ENCODE assay signal across 29 cellular contexts in genomic region chr6:52409499-52409898, GRCh38. TPM values are rescaled to one million over a fixed set of nuclear protein-coding genes. Genes with fewer than 3 reads are reported as not detected.
A peak's percentile ranks its signal among the peaks of the same experiment; 100 is the strongest.
DNase-seq lines count a peak whose midpoint lies in the region; ATAC-seq and TF ChIP-seq lines count a peak whose summit lies in the region.
"Had no signal": no experiment of that assay in that cellular context is flagged by ENCODE, and none has a peak within 500 bp of the region (broad histone marks: within the 10 kb centered on the region; RNA-seq: fewer than 3 reads in every experiment).

No MANE protein-coding gene starts in this region.

- H3K4me1 Mint-ChIP-seq in CD8-positive, alpha-beta T cell (ENCODE audit: low read depth): peaks cover 29% of the 10 kb centered on the region
- peaks cover 28% of the 10 kb centered on the region for H3K4me1 Mint-ChIP-seq in activated naive CD8-positive, alpha-beta T cell (ENCODE audit: low read depth)
- H3K4me1 Mint-ChIP-seq: activated CD4-positive, alpha-beta T cell treated with anti-CD3 and anti-CD28 coated beads, Interleukin-2, amount 10 ng/mL, durations not matched to agents 24 days and 14 days; CD14-positive monocyte; memory B cell had no signal

- peaks cover 2 to 11% (median 7%) of the 10 kb centered on the region in 11 experiments; a peak in 15 of 22 replicates for H3K36me3 ChIP-seq in BLaER1 treated with 17β-estradiol and CSF1 and Interleukin-3, amounts not matched to agents 10 nM and 100 nM
- H3K36me3 ChIP-seq in CD8-positive, alpha-beta T cell (ENCODE audit: insufficient read depth, low read length): no peaks in the 10 kb centered on the region
- H3K36me3 ChIP-seq: prostate gland, vagina had no signal

- ATAC-seq in CD8-positive, alpha-beta T cell: no peak
- ATAC-seq: activated naive CD4-positive, alpha-beta T cell treated with anti-CD3 and anti-CD28 coated beads, Interleukin-2, amount 50 U/mL, for 72 hours; foreskin keratinocyte; GM12878; HCT116; PC-3 had no signal

- no peaks in the 10 kb centered on the region for H3K9me3 Mint-ChIP-seq in CD8-positive, alpha-beta T cell
- no peaks in the 10 kb centered on the region for H3K9me3 Mint-ChIP-seq in activated naive CD8-positive, alpha-beta T cell (ENCODE audit: low read depth)
- H3K9me3 Mint-ChIP-seq: activated CD4-positive, alpha-beta T cell treated with anti-CD3 and anti-CD28 coated beads, Interleukin-2, amount 10 ng/mL, durations not matched to agents 24 days and 14 days; activated naive CD4-positive, alpha-beta T cell treated with anti-CD3 and anti-CD28 coated beads, Interleukin-2, amount 50 U/mL, for 72 hours; CD14-positive monocyte; memory B cell had no signal

- no peak overlapping the region for H3K4me3 Mint-ChIP-seq in CD8-positive, alpha-beta T cell
- no peak overlapping the region for H3K4me3 Mint-ChIP-seq in activated naive CD8-positive, alpha-beta T cell
- H3K4me3 Mint-ChIP-seq: activated CD4-positive, alpha-beta T cell treated with anti-CD3 and anti-CD28 coated beads, Interleukin-2, amount 10 ng/mL, durations not matched to agents 24 days and 14 days; CD14-positive monocyte; memory B cell had no signal

- peaks cover 25% of the 10 kb centered on the region for H3K36me3 Mint-ChIP-seq in CD8-positive, alpha-beta T cell
- H3K36me3 Mint-ChIP-seq in activated naive CD8-positive, alpha-beta T cell: no peaks in the 10 kb centered on the region
- H3K36me3 Mint-ChIP-seq: activated naive CD4-positive, alpha-beta T cell treated with anti-CD3 and anti-CD28 coated beads, Interleukin-2, amount 50 U/mL, for 72 hours; memory B cell had no signal

- peak overlapping the region; percentile 78 for H3K27ac Mint-ChIP-seq in CD8-positive, alpha-beta T cell
- peak overlapping the region; percentile 77 for H3K27ac Mint-ChIP-seq in activated naive CD8-positive, alpha-beta T cell
- H3K27ac Mint-ChIP-seq: activated CD4-positive, alpha-beta T cell treated with anti-CD3 and anti-CD28 coated beads, Interleukin-2, amount 10 ng/mL, durations not matched to agents 24 days and 14 days; CD14-positive monocyte; memory B cell had no signal

- H3K4me2 ChIP-seq in BLaER1 treated with 17β-estradiol and CSF1 and Interleukin-3, amounts not matched to agents 10 nM and 100 nM: peak overlapping the region in 8 of 11 experiments; percentile 7 to 21 (median 10); a peak in 6 of 22 replicates

- intact Hi-C loops in CD8-positive, alpha-beta T cell (cut with DNase I, micrococcal nuclease): loop anchor here in 1 of 2 experiments (10.0 kb wide), 1 partner anchor 245 kb away; no protein-coding TSS in a partner anchor

- H3K4me1 ChIP-seq in BLaER1 treated with 17β-estradiol and CSF1 and Interleukin-3, amounts not matched to agents 10 nM and 100 nM: peaks cover 0 to 11% (median 5%) of the 10 kb centered on the region in 10 experiments; a peak in 11 of 20 replicates
- H3K4me1 ChIP-seq in CD8-positive, alpha-beta T cell (ENCODE audit: insufficient read depth, low read length): no peaks in the 10 kb centered on the region
- H3K4me1 ChIP-seq: foreskin keratinocyte, prostate gland, testis, vagina had no signal

- no peak overlapping the region for H3K9ac ChIP-seq in BLaER1 treated with 17β-estradiol and CSF1 and Interleukin-3, amounts not matched to agents 10 nM and 100 nM

- H3K27me3 Mint-ChIP-seq in CD8-positive, alpha-beta T cell (ENCODE audit: low read depth): no peaks in the 10 kb centered on the region
- no peaks in the 10 kb centered on the region for H3K27me3 Mint-ChIP-seq in activated naive CD8-positive, alpha-beta T cell
- H3K27me3 Mint-ChIP-seq: memory B cell had no signal

- DNase-seq in CD8-positive, alpha-beta T cell: no peak
- DNase-seq in fibroblast of mammary gland (ENCODE audit: low read depth) (peak; percentile 72), mucosa of gallbladder (ENCODE audit: low spot score) (no peak), NCI-H345 treated with DMSO at 0.1 percent for 48 hours (lab: John Stamatoyannopoulos, UW; ENCODE audit: unreplicated experiment) (no peak), NCI-H187 (lab: John Stamatoyannopoulos, UW) (no peak)
- DNase-seq in activated T-cell treated with anti-CD3 and anti-CD28 coated beads, Interleukin-2, amount 50 U/mL, for 1 hour: no peak
- DNase-seq: activated CD4-positive, alpha-beta T cell treated with anti-CD3 and anti-CD28 coated beads, Interleukin-2, amount 10 ng/mL, durations not matched to agents 24 days and 14 days; cerebellar nuclear complex; foreskin keratinocyte; Karpas-422; NCI-H1048; NCI-H1694 treated with DMSO at 0.1 percent for 48 hours; NCI-H2171 treated with DMSO at 0.1 percent for 48 hours; NCI-H524 treated with DMSO at 0.1 percent for 48 hours; PC-3; stimulated activated CD4-positive, alpha-beta T cell treated with anti-CD3 and anti-CD28 coated beads, Interleukin-15, amount 100 ng/mL, for 24 hours; stimulated activated naive CD4-positive, alpha-beta T cell; testis had no signal

- H3K4me3 ChIP-seq in BLaER1 treated with 17β-estradiol and CSF1 and Interleukin-3, amounts not matched to agents 10 nM and 100 nM: no peak overlapping the region
- H3K4me3 ChIP-seq in CD8-positive, alpha-beta T cell (ENCODE audit: low read depth, low read length): no peak overlapping the region
- no peak overlapping the region for H3K4me3 ChIP-seq in fibroblast of mammary gland (ENCODE audit: control insufficient read depth, low read depth, low read length)
- H3K4me3 ChIP-seq: GM12878, prostate gland, testis, vagina had no signal

- TF ChIP-seq CTCF in CD8-positive, alpha-beta T cell (IDR thresholded peaks at IDR 0.05): no peak
- no peak for TF ChIP-seq CTCF in fibroblast of mammary gland (conservative IDR thresholded peaks at IDR 0.05; ENCODE audit: control insufficient read depth, insufficient read depth, low read depth, low read length)

- H3K27me3 ChIP-seq in BLaER1 treated with 17β-estradiol and CSF1 and Interleukin-3, amounts not matched to agents 10 nM and 100 nM: no peaks in the 10 kb centered on the region
- H3K27me3 ChIP-seq in CD8-positive, alpha-beta T cell (ENCODE audit: insufficient read depth, low read length): no peaks in the 10 kb centered on the region
- H3K27me3 ChIP-seq: foreskin keratinocyte, testis, vagina had no signal

- CTCF ChIA-PET in CD8-positive, alpha-beta T cell (lab: Charles Lee): interaction anchor here (0.6 to 14.3 kb wide), 6 partner anchors 7 to 256 kb away, joined by 3 to 229 read pairs (median 4); partner anchors contain the start of gene MCM3

- H3K27ac ChIP-seq in BLaER1 treated with 17β-estradiol and CSF1 and Interleukin-3, amounts not matched to agents 10 nM and 100 nM: no peak overlapping the region
- no peak overlapping the region for H3K27ac ChIP-seq in CD8-positive, alpha-beta T cell (ENCODE audit: low read depth, low read length)
- H3K27ac ChIP-seq: foreskin keratinocyte, neutrophil, prostate gland, testis, vagina, VCaP had no signal

- no peaks in the 10 kb centered on the region for H3K9me3 ChIP-seq in BLaER1 treated with 17β-estradiol and CSF1 and Interleukin-3, amounts not matched to agents 10 nM and 100 nM (replicated peaks in 1 of 11)
- H3K9me3 ChIP-seq in CD8-positive, alpha-beta T cell (ENCODE audit: low read length): no peaks in the 10 kb centered on the region
- H3K9me3 ChIP-seq: neutrophil, prostate gland, testis, vagina had no signal

- POLR2A ChIA-PET in CD8-positive, alpha-beta T cell (lab: Charles Lee): no interaction called here

- H4K20me1 ChIP-seq in BLaER1 treated with 17β-estradiol and CSF1 and Interleukin-3, amounts not matched to agents 10 nM and 100 nM: peaks cover 0 to 30% (median 0%) of the 10 kb centered on the region in 11 experiments; a peak in 3 of 22 replicates

RNA-seq across cellular contexts. Expression of gene EFHC1, which starts 10.6 kb away (rescaled TPM):
- 1 to 10 TPM; 5.1 to 6.9 TPM for total RNA-seq in CD8-positive, alpha-beta T cell
- 27.8 TPM for total RNA-seq in mucosa of gallbladder

RNA-seq across cellular contexts. Expression of gene PAQR8, which starts 47.5 kb away (rescaled TPM):
- total RNA-seq in CD8-positive, alpha-beta T cell: 1 to 10 TPM; 1.8 to 2.2 TPM
- total RNA-seq in mucosa of gallbladder: 23.2 TPM
